In the genomic region with DNA sequence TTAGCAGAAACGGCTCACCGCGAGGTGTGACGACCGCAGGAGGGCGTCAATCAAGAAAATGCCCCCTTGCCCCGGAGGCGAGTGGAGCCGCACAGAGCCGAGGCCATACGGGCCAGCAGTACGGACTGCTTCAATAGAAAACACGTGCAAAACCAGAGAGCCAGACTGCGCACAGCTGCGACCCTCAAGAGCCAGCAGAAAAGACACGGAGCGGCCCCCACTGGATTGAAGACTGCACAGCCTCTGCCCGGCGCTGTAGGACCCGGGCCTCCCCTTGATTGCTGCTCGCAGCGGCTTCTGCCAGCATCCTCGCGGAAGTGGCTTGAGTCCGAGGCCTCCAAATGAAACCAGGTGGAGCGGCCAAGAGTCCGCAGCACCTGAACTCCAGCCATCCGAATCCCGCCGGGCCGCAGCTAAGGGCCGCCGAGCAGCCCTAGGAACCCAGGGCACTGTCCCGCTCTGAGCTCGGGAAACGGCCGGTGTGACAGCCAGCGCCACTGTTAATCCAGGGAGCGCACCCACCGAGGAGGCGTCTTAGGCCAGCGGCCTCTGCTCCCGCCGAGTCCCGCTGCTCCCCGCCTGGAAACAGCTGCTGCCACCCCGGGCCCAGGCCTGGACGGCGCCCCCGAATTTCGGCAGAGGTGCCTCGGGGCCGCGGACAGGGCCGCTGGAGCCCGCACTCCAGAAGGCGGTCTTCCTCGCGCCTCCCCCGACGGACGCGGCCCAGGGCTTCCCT, we compare ENCODE assay signal across 8 cellular contexts. TPM values are rescaled to one million over a fixed set of nuclear protein-coding genes. Genes with fewer than 3 reads are reported as not detected.
DNase-seq lines count a peak whose midpoint lies in the region; ATAC-seq and TF ChIP-seq lines count a peak whose summit lies in the region.

No MANE protein-coding gene starts in this region.

- H3K14ac ChIP-seq in IMR-90 (replicated peaks; ENCODE audit: low read depth, low read length): peak overlapping the region; percentile 24

- H3K27me3 ChIP-seq in BE2C: no peaks in the 10 kb centered on the region
- no peaks in the 10 kb centered on the region for H3K27me3 ChIP-seq in IMR-90 (ENCODE audit: control insufficient read depth, insufficient read depth, low read length)
- peaks cover 41% of the 10 kb centered on the region for H3K27me3 ChIP-seq in gastroesophageal sphincter
- H3K27me3 ChIP-seq in neutrophil: no peaks in the 10 kb centered on the region

- 0 out of 2 replicates have a peak, but pooled peaks cover 5% of the 10 kb centered on the region for H3K9me1 ChIP-seq in IMR-90 (ENCODE audit: insufficient read depth, low read length)

- CTCF ChIA-PET in IMR-90 (lab: Yijun Ruan, JAX): no interaction called here

- POLR2A ChIA-PET in IMR-90 (lab: Charles Lee; ENCODE audit: unreplicated experiment): interaction anchor here (0.6 to 0.8 kb wide), 2 partner anchors 133 to 189 kb away, joined by 4 read pairs; no protein-coding TSS in a partner anchor

- peak overlapping the region; percentile 55 for H3K9ac ChIP-seq in IMR-90 (ENCODE audit: low read depth, low read length)

- peak overlapping the region; percentile 58 for H2BK5ac ChIP-seq in IMR-90 (ENCODE audit: low read depth, low read length, poor library complexity, severe bottlenecking)

- in situ Hi-C loops in IMR-90 (cut with MboI; ENCODE audit: low sequenced_read_pairs): no loop called here

- TF ChIP-seq CTCF in BE2C (IDR thresholded peaks at IDR 0.05; ENCODE audit: low read depth, low read length): no peak
- no peak for TF ChIP-seq CTCF in IMR-90 (conservative IDR thresholded peaks at IDR 0.05; ENCODE audit: low read depth, low read length)
- peak in 1 of 4 experiments; percentile 25 for TF ChIP-seq CTCF in gastroesophageal sphincter (IDR thresholded peaks at IDR 0.05)
- TF ChIP-seq CTCF in neutrophil (IDR thresholded peaks at IDR 0.05): no peak

- no peak overlapping the region for H2AK5ac ChIP-seq in IMR-90 (ENCODE audit: low read depth, low read length)

- intact Hi-C loops in IMR-90 (cut with micrococcal nuclease): loop anchor here (2.0 kb wide), 1 partner anchor 192 kb away; no protein-coding TSS in a partner anchor

- H3K18ac ChIP-seq in IMR-90 (ENCODE audit: low read depth, low read length): peak overlapping the region; percentile 5; the same call in 1 of the 2 replicates

- TF ChIP-seq EP300 in gastroesophageal sphincter (IDR thresholded peaks at IDR 0.05): no peak

- H4K5ac ChIP-seq in IMR-90 (ENCODE audit: low read depth, low read length): 0 out of 2 replicates have a peak overlapping the region, but pooled peaks have one; percentile 7

- H4K8ac ChIP-seq in IMR-90 (ENCODE audit: low read depth in 2 of 2, low read length in 2 of 2): peak overlapping the region in 1 of 2 experiments; percentile 65; a peak in 2 of 4 replicates

- H3K4me2 ChIP-seq in IMR-90 (ENCODE audit: low read depth, low read length): peak overlapping the region; percentile 59

- no peaks in the 10 kb centered on the region for H3K9me3 ChIP-seq in BE2C
- H3K9me3 ChIP-seq in IMR-90 (ENCODE audit: control insufficient read depth, insufficient read depth, low read length): peaks cover 13% of the 10 kb centered on the region; the same call in 1 of the 2 replicates
- peaks cover 0 to 16% (median 0%) of the 10 kb centered on the region in 3 donors for H3K9me3 ChIP-seq in gastroesophageal sphincter
- H3K9me3 ChIP-seq in neutrophil: no peaks in the 10 kb centered on the region

- H3K36me3 ChIP-seq in BE2C (no peaks in the 10 kb centered on the region), IMR-90 (ENCODE audit: control insufficient read depth, insufficient read depth, low read length) (peaks cover 7% of the 10 kb centered on the region), gastroesophageal sphincter (no peaks in the 10 kb centered on the region), neutrophil (peaks cover 17% of the 10 kb centered on the region)

- H2BK120ac ChIP-seq in IMR-90 (ENCODE audit: low read depth, low read length): peak overlapping the region; percentile 28

- peaks cover 20 to 38% of the 10 kb centered on the region in 2 experiments; a peak in 3 of 4 replicates for H3K79me1 ChIP-seq in IMR-90 (ENCODE audit: low read depth in 1 of 2, low read length in 2 of 2)

- peak overlapping the region; percentile 74 for H3K23ac ChIP-seq in IMR-90 (ENCODE audit: low read depth, low read length)

- peak overlapping the region; percentile 14; the same call in 1 of the 2 replicates for H3K56ac ChIP-seq in IMR-90 (ENCODE audit: extremely low read depth, insufficient read depth, low read length)

- ATAC-seq in GM19025 (IDR thresholded peaks at IDR 0.05; ENCODE audit: low read depth, unreplicated experiment) (peak; percentile 15), IMR-90 (ENCODE audit: low read depth) (peak; percentile 48), gastroesophageal sphincter (peak; percentile 30), HG03457 (IDR thresholded peaks at IDR 0.05; ENCODE audit: unreplicated experiment) (no peak)

- H3K27ac ChIP-seq in IMR-90 (ENCODE audit: insufficient read depth, low read length): peak overlapping the region; percentile 48
- peak overlapping the region; percentile 32 to 92 (median 84) for H3K27ac ChIP-seq in gastroesophageal sphincter
- peak overlapping the region; percentile 95 for H3K27ac ChIP-seq in neutrophil

- DNase-seq in BE2C: peak; percentile 45
- DNase-seq in IMR-90: peak; percentile 31
- DNase-seq in activated CD4-positive, CD25-positive, alpha-beta regulatory T cell treated with anti-CD3 and anti-CD28 coated beads, Interleukin-2, amount 50 U/mL, for 72 hours: peak; percentile 43
- DNase-seq in HK-2 (ENCODE audit: unreplicated experiment): no peak

- TF ChIP-seq POLR2A in IMR-90 (IDR thresholded peaks at IDR 0.05; ENCODE audit: low read depth, low read length) (no peak), gastroesophageal sphincter (IDR thresholded peaks at IDR 0.05) (no peak)

- dilution Hi-C loops in IMR-90 (cut with HindIII; ENCODE audit: low sequenced_read_pairs, unreplicated experiment): no loop called here

- H2AFZ ChIP-seq in IMR-90 (replicated peaks; ENCODE audit: low read length, poor library complexity): peak overlapping the region; percentile 96

- no peaks in the 10 kb centered on the region for H3K4me1 ChIP-seq in BE2C
- H3K4me1 ChIP-seq in IMR-90 (ENCODE audit: control insufficient read depth, insufficient read depth, low read length): peaks cover 10% of the 10 kb centered on the region
- peaks cover 0 to 46% (median 0%) of the 10 kb centered on the region in 3 donors for H3K4me1 ChIP-seq in gastroesophageal sphincter
- H3K4me1 ChIP-seq in neutrophil (ENCODE audit: control insufficient read depth in 1 of 2, insufficient read depth in 1 of 2, low read depth in 1 of 2, low read length in 1 of 2): peaks cover 45 to 49% of the 10 kb centered on the region in 2 experiments

- no peak overlapping the region for H2BK20ac ChIP-seq in IMR-90 (ENCODE audit: low read depth, low read length)

- H2AK9ac ChIP-seq in IMR-90 (replicated peaks; ENCODE audit: low read depth, low read length, poor library complexity): peak overlapping the region; percentile 81

- peak overlapping the region; percentile 67 for H3K4me3 ChIP-seq in BE2C (ENCODE audit: low read depth, low read length)
- H3K4me3 ChIP-seq in IMR-90 (ENCODE audit: insufficient read depth, low read depth, low read length): peak overlapping the region; percentile 85
- H3K4me3 ChIP-seq in gastroesophageal sphincter: peak overlapping the region; percentile 61 to 76
- peak overlapping the region; percentile 85 to 100 for H3K4me3 ChIP-seq in neutrophil (ENCODE audit: low read depth in 1 of 2, low read length in 1 of 2)

- no peak overlapping the region for H2BK15ac ChIP-seq in IMR-90 (ENCODE audit: low read depth, low read length)

- BruUV-seq in IMR-90 (replicated peaks; lab: Mats Ljungman, UMichigan): no TSS peak

- 4% methylated on average over 39 of the region's 63 CpGs; no CpG with 5 or more reads in 1 of the 2 experiments for WGBS in IMR-90 (ENCODE audit: extremely low coverage in 2 of 2, insufficient read length in 1 of 2), 2 experiments
- WGBS in gastroesophageal sphincter (ENCODE audit: low coverage in 1 of 2), 2 donors: 2% methylated on average over 10 of the region's 63 CpGs; no CpG with 5 or more reads in 1 of the 2 donors

- H4K20me1 ChIP-seq in IMR-90 (ENCODE audit: insufficient read depth, low read length): 0 out of 2 replicates have a peak, but pooled peaks cover 3% of the 10 kb centered on the region

- peak overlapping the region; percentile 19; the same call in 1 of the 2 replicates for H4K91ac ChIP-seq in IMR-90 (ENCODE audit: insufficient read depth, low read depth, low read length)

- 0 out of 2 replicates have a peak, but pooled peaks have one; percentile 19 for TF ChIP-seq RAD21 in IMR-90 (IDR thresholded peaks at IDR 0.05; ENCODE audit: low read length)

- peak overlapping the region; percentile 70 for H3K4ac ChIP-seq in IMR-90 (ENCODE audit: low read depth, low read length)

TF ChIP-seq in IMR-90, 13 proteins besides CTCF, POLR2A, EP300 and RAD21 (continues in another document):
- TF ChIP-seq, protein P1, sequence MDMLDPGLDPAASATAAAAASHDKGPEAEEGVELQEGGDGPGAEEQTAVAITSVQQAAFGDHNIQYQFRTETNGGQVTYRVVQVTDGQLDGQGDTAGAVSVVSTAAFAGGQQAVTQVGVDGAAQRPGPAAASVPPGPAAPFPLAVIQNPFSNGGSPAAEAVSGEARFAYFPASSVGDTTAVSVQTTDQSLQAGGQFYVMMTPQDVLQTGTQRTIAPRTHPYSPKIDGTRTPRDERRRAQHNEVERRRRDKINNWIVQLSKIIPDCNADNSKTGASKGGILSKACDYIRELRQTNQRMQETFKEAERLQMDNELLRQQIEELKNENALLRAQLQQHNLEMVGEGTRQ (IDR thresholded peaks at IDR 0.05; ENCODE audit: low read depth, low read length): no peak
- TF ChIP-seq CEBPB (IDR thresholded peaks at IDR 0.05; ENCODE audit: low read depth, low read length): no peak
- TF ChIP-seq MXI1 (IDR thresholded peaks at IDR 0.05; ENCODE audit: borderline replicate concordance, low read depth, low read length): no peak
- no peak for TF ChIP-seq NFE2L2 (IDR thresholded peaks at IDR 0.05; ENCODE audit: low read depth, low read length)
- no peak for TF ChIP-seq CHD1 (IDR thresholded peaks at IDR 0.05; ENCODE audit: low read depth, low read length)
- TF ChIP-seq RFX5 (IDR thresholded peaks at IDR 0.05; ENCODE audit: low read depth, low read length): no peak

RNA-seq across cellular contexts. Expression of a gene that starts 0.7 kb away (rescaled TPM):
- polyA plus RNA-seq in BE2C (2012; ENCODE audit: insufficient read depth, insufficient read length, low read depth): 8.9 TPM
- 2.3 and 4.4 TPM in 2 replicates for total RNA-seq in IMR-90 (2012; rRNA removed)
- 6.2 and 7.7 TPM in 2 replicates for polyA plus RNA-seq in IMR-90 (2012; rRNA removed)
- polyA plus RNA-seq in IMR-90 (2012; cell fraction: cytosol; rRNA removed): 4.1 and 7.1 TPM in 2 replicates
- 10.6 and 10.9 TPM in 2 replicates for polyA plus RNA-seq in IMR-90 (2012; cell fraction: nucleus; rRNA removed; ENCODE audit: low replicate concordance)
- 10 to 100 TPM in 1 of 4 donors, 1 to 10 TPM in 3; 2.8 to 10.6 (median 5.9) TPM for total RNA-seq in gastroesophageal sphincter
